In the genomic region with DNA sequence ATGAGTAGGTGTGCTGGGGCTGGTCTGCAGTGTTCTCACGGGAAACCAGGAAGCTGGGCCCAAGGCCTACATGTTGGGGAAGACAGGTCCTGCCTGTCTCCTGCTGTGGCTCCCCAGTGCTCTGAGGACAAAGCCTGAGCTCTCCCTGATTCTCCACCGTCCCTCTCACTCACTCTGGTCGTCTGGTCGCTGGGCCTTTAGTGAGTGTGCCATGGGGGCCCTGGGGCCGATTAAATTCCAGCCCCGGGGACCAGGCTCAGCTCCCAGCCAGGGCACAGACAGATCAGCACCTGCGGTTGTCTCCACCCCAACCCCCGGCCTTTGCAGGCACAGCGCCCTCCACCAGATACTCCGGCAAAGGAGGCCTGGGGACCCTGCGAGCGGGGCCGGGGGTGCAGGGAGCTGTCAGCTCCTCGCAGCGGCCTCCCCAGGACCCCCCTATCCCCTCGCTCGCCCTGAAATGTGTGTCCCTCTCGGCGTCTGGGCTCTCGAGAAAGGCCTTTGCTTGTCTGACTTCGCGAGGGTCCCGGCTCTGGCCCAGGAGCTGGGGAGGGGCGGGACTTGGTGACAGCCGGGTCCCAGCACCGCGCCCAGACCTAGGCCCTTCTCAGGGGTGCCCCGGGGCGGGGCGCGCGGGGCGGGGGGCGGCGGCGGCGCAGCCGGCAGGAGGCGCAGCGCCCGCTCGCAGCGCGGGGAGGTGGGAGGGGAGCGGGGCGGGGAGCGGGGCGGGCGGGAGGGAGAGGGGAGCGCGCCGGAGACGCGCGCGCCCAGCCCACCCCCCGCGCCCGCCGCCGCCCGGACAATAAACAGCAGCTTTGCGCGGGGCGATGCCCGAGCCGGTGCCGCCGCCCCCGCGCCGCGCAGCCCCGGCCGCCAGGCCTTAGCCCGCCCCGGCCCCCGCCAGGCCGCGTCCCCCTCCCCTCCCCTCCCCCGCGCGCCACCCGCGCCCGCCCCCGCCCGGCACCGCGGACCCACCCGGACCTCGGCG, we compare ENCODE assay signal across 9 cellular contexts. TPM values are rescaled to one million over a fixed set of nuclear protein-coding genes. Genes with fewer than 3 reads are reported as not detected.
DNase-seq lines count a peak whose midpoint lies in the region; FAIRE-seq and TF ChIP-seq lines count a peak whose summit lies in the region.
"Had no signal": no experiment of that assay in that cellular context is flagged by ENCODE, and none has a peak within 500 bp of the region (broad histone marks: within the 10 kb centered on the region; RNA-seq: fewer than 3 reads in every experiment).

A gene with protein sequence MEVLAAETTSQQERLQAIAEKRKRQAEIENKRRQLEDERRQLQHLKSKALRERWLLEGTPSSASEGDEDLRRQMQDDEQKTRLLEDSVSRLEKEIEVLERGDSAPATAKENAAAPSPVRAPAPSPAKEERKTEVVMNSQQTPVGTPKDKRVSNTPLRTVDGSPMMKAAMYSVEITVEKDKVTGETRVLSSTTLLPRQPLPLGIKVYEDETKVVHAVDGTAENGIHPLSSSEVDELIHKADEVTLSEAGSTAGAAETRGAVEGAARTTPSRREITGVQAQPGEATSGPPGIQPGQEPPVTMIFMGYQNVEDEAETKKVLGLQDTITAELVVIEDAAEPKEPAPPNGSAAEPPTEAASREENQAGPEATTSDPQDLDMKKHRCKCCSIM (plus strand): TSS at position 782 of the 988 bp plus-strand sequence. CDS start 212 bp downstream, outside the sequence.

- H2BK15ac ChIP-seq in H1 (ENCODE audit: low read length) = no peak within 1 kb of the TSS

- CTCF ChIA-PET in H1 (lab: Charles Lee; ENCODE audit: partially characterized antibody) = interaction anchor here (0.6 to 1.8 kb wide), 20 partner anchors 10 to 314 kb away, joined by 3 to 22 read pairs (median 3); partner anchors contain the start of gene RNF126

- peaks cover 0 to 3% of the 10 kb centered on the region in 2 experiments for H4K20me1 ChIP-seq in H1 (replicated peaks in 1 of 2; ENCODE audit: control insufficient read depth in 1 of 2, insufficient read depth in 2 of 2, low read length in 2 of 2)

- H3K56ac ChIP-seq in H1 (replicated peaks; ENCODE audit: insufficient read length, low read depth, low read length) = peak within 1 kb of the TSS; percentile 30

- peaks cover 6% of the 10 kb centered on the region; the same call in 1 of the 2 replicates for H3K23me2 ChIP-seq in H1 (ENCODE audit: low read depth, low read length)

- no peak within 1 kb of the TSS for H3K14ac ChIP-seq in H1 (ENCODE audit: insufficient read length)

- H3K23ac ChIP-seq in H1 (ENCODE audit: insufficient read length) = no peak within 1 kb of the TSS

- peak within 1 kb of the TSS; percentile 50 for H3K27ac ChIP-seq in 22Rv1
- no peak within 1 kb of the TSS for H3K27ac ChIP-seq in H1 (ENCODE audit: low read depth, low read length)
- H3K27ac ChIP-seq in muscle layer of colon (ENCODE audit: low read depth, low read length) = peak within 1 kb of the TSS; percentile 70

- H2BK120ac ChIP-seq in H1 (replicated peaks; ENCODE audit: low read depth, low read length) = no peak within 1 kb of the TSS

- H2AFZ ChIP-seq in H1 (ENCODE audit: low read length) = no peak within 1 kb of the TSS

- peak; percentile 21 for DNase-seq in NCI-H1105 treated with DMSO at 0.1 percent for 48 hours (lab: John Stamatoyannopoulos, UW)
- peak in 1 of 2 experiments; percentile 78 for DNase-seq in H1 (ENCODE audit: low read depth in 1 of 2, low spot score in 2 of 2)
- DNase-seq in kidney tubule cell (ENCODE audit: low spot score) = no peak
- no peak for DNase-seq in GM12891 (ENCODE audit: insufficient read length, low spot score)
- no peak for DNase-seq in AG08395 (ENCODE audit: low spot score)
- no peak for DNase-seq in superior temporal gyrus (ENCODE audit: extremely low spot score)

- no peak within 1 kb of the TSS for H4K5ac ChIP-seq in H1 (ENCODE audit: insufficient read length, low read depth, low read length)

- H3K9ac ChIP-seq in H1 (replicated peaks in 1 of 4; ENCODE audit: extremely low read depth in 1 of 4, low read depth in 3 of 4, low read length in 3 of 4) = peak within 1 kb of the TSS in 1 of 4 experiments; percentile 63; a peak in 3 of 7 replicates
- no peak within 1 kb of the TSS for H3K9ac ChIP-seq in muscle layer of colon (ENCODE audit: low read length)

- H3K79me1 ChIP-seq in H1 (ENCODE audit: low read depth, low read length) = no peaks in the 10 kb centered on the region

- FAIRE-seq in H1 (lab: Jason Lieb, UNC) (no peak), GM12891 (lab: Jason Lieb, UNC) (no peak)
- FAIRE-seq: islet of Langerhans had no signal

- H4K91ac ChIP-seq in H1 (replicated peaks; ENCODE audit: insufficient read length, low read length) = no peak within 1 kb of the TSS

- H3K4me1 ChIP-seq in H1 (replicated peaks in 1 of 4; ENCODE audit: control insufficient read depth in 3 of 4, insufficient read depth in 4 of 4, low read length in 3 of 4) (peaks cover 1 to 14% (median 7%) of the 10 kb centered on the region in 4 experiments), muscle layer of colon (ENCODE audit: insufficient read depth, low read length) (peaks cover 6% of the 10 kb centered on the region)

- peak within 1 kb of the TSS; percentile 52 to 77 (median 54) for H3K4me3 ChIP-seq in H1 (ENCODE audit: extremely low read depth in 1 of 4, insufficient read depth in 2 of 4, low read depth in 3 of 4, low read length in 4 of 4)
- peak within 1 kb of the TSS; percentile 66 to 74 for H3K4me3 ChIP-seq in muscle layer of colon (ENCODE audit: low read depth in 1 of 2, low read length in 2 of 2)

- H3K36me3 ChIP-seq in H1 (ENCODE audit: control insufficient read depth in 2 of 4, insufficient read depth in 4 of 4, low read length in 3 of 4) = no peaks in the 10 kb centered on the region
- H3K36me3 ChIP-seq in muscle layer of colon (ENCODE audit: insufficient read depth, low read length) = no peaks in the 10 kb centered on the region

- peak within 1 kb of the TSS; percentile 50 to 70 for H3K4me2 ChIP-seq in H1 (ENCODE audit: insufficient read depth in 1 of 2, low read depth in 2 of 2, low read length in 2 of 2)

- peak within 1 kb of the TSS; percentile 35 for H4K8ac ChIP-seq in H1 (ENCODE audit: extremely low read depth, insufficient read depth, low read length)

- no peak for TF ChIP-seq POLR2A in H1 (IDR thresholded peaks at IDR 0.05; ENCODE audit: control extremely low read depth in 1 of 2, low read depth in 2 of 2, low read length in 2 of 2)
- no peak for TF ChIP-seq POLR2A in GM12891 (IDR thresholded peaks at IDR 0.05; ENCODE audit: low read depth, low read length)

- no peaks in the 10 kb centered on the region for H3K79me2 ChIP-seq in H1 (ENCODE audit: control insufficient read depth in 1 of 2, insufficient read depth in 2 of 2, low read length in 2 of 2)

- no peaks in the 10 kb centered on the region for H3K27me3 ChIP-seq in H1 (replicated peaks in 1 of 4; ENCODE audit: control insufficient read depth in 3 of 4, extremely low read depth in 1 of 4, insufficient read depth in 3 of 4, low read length in 3 of 4)
- peaks cover 0 to 11% of the 10 kb centered on the region in 2 donors for H3K27me3 ChIP-seq in muscle layer of colon (ENCODE audit: control insufficient read depth in 1 of 2, insufficient read depth in 2 of 2, low read length in 2 of 2)

- TF ChIP-seq EP300 in H1 (IDR thresholded peaks at IDR 0.05; ENCODE audit: borderline replicate concordance in 1 of 2, low read depth in 2 of 2, low read length in 2 of 2) = no peak

- TF ChIP-seq CTCF in 22Rv1 (IDR thresholded peaks at IDR 0.05) (peak; percentile 49), H1 (IDR thresholded peaks at IDR 0.05; ENCODE audit: control extremely low read depth in 1 of 3, insufficient read depth in 1 of 3, low read depth in 1 of 3, low read length in 3 of 3) (no peak)

- H3K18ac ChIP-seq in H1 (ENCODE audit: extremely low read depth, low read length) = peak within 1 kb of the TSS; percentile 48

- H2AK5ac ChIP-seq in H1 (ENCODE audit: low read depth, low read length) = no peak within 1 kb of the TSS

- H3K9me3 ChIP-seq in H1 (ENCODE audit: insufficient read depth in 2 of 2, low read depth in 1 of 2, low read length in 1 of 2) = no peaks in the 10 kb centered on the region
- no peaks in the 10 kb centered on the region for H3K9me3 ChIP-seq in muscle layer of colon (ENCODE audit: low read length)

- H2BK12ac ChIP-seq in H1 (ENCODE audit: low read depth, low read length) = no peak within 1 kb of the TSS

- POLR2A ChIA-PET in H1 (lab: Charles Lee; ENCODE audit: partially characterized antibody) = interaction anchor here (0.9 to 2.1 kb wide), 6 partner anchors 8 to 45 kb away, joined by 3 to 5 read pairs (median 4); partner anchors contain the start of genes FSTL3 and RNF126

- no peak within 1 kb of the TSS for H2BK20ac ChIP-seq in H1 (ENCODE audit: low read length)

- H2BK5ac ChIP-seq in H1 (ENCODE audit: low read depth, low read length) = no peak within 1 kb of the TSS

- 23% methylated on average over 8 of the region's 93 CpGs; no CpG with 5 or more reads in 1 of the 2 experiments for WGBS in H1 (ENCODE audit: extremely low coverage in 1 of 2, insufficient coverage in 1 of 2, insufficient read length in 1 of 2, insufficient replicate concordance in 2 of 2, low coverage in 1 of 2, low lambda C conversion rate in 2 of 2, missing lambda C conversion rate in 1 of 2), 2 experiments

- TF ChIP-seq RAD21 in H1 (IDR thresholded peaks at IDR 0.05 in 1 of 2, conservative IDR thresholded peaks at IDR 0.05 in 1 of 2; ENCODE audit: low read depth in 2 of 2, low read length in 2 of 2) = no peak

- H3K4ac ChIP-seq in H1 (replicated peaks; ENCODE audit: insufficient read length, low read depth, low read length) = no peak within 1 kb of the TSS

TF ChIP-seq in H1, 55 proteins besides CTCF, POLR2A, EP300 and RAD21 (continues in another document):
- TF ChIP-seq SIN3A (conservative IDR thresholded peaks at IDR 0.05 in 1 of 2, IDR thresholded peaks at IDR 0.05 in 1 of 2; ENCODE audit: low read depth in 1 of 2, low read length in 2 of 2) = 0 out of 4 replicates have a peak, but pooled peaks of 1 of the 2 experiments have one; percentile 31
- 0 out of 2 replicates have a peak, but pooled peaks have one; percentile 10 for TF ChIP-seq KDM1A (IDR thresholded peaks at IDR 0.05; ENCODE audit: borderline replicate concordance, low read length)

TF ChIP-seq in GM12891, 5 proteins besides CTCF, POLR2A, EP300 and RAD21 (continues in another document):
- TF ChIP-seq PAX5 (IDR thresholded peaks at IDR 0.05; ENCODE audit: insufficient read depth, low read length, severe bottlenecking) = no peak
- TF ChIP-seq TAF1 (IDR thresholded peaks at IDR 0.05; ENCODE audit: low read depth, low read length) = no peak
- no peak for TF ChIP-seq POLR2AphosphoS5 (IDR thresholded peaks at IDR 0.05; ENCODE audit: low read depth, low read length)

RNA-seq across cellular contexts. Expression of the gene that starts here (rescaled TPM):
- total RNA-seq in H1 (2021; fragmentation: NEBNext Ultra II Directional; extraction: Animal tissue kit (Norgen Biotek cat#: 25700)) = 16.5 TPM in 2 replicates
- polyA plus RNA-seq in H1 (2011; rRNA removed) = 5.7 and 13.0 TPM in 2 replicates
- polyA plus RNA-seq in H1 (2011; cell fraction: cytosol; rRNA removed) = 6.8 TPM
- polyA plus RNA-seq in H1 (2011; cell fraction: nucleus; rRNA removed) = 10.6 TPM
- polyA plus RNA-seq in H1 (2012, experiment 1 of 2) = 10.4 to 27.0 TPM (median 21.8 TPM) in 4 replicates
- polyA plus RNA-seq in H1 (2012, experiment 2 of 2) = 11.9 TPM
- 12.6 TPM for polyA plus RNA-seq in H1 (2013, experiment 1 of 2)
- 14.1 TPM for polyA plus RNA-seq in H1 (2013, experiment 2 of 2)
- polyA minus RNA-seq in H1 (2011; rRNA and poly(A)+ RNA removed) = 1.7 and 1.8 TPM in 2 replicates
- 5.1 TPM for polyA minus RNA-seq in H1 (2011; cell fraction: cytosol; rRNA and poly(A)+ RNA removed)
- polyA minus RNA-seq in H1 (2011; cell fraction: nucleus; rRNA and poly(A)+ RNA removed) = 6.4 TPM
- polyA plus RNA-seq in GM12891 (2012; ENCODE audit: low read depth, missing spikeins) = 0.73 TPM
